In genomic region chr4:5051210-5051691, GRCh38 we compare ENCODE assay signal across 8 cellular contexts. TPM values are rescaled to one million over a fixed set of nuclear protein-coding genes. Genes with fewer than 3 reads are reported as not detected.
DNase-seq lines count a peak whose midpoint lies in the region; ATAC-seq and TF ChIP-seq lines count a peak whose summit lies in the region.

Gene STK32B (plus strand): TSS chr4:5051480.

- peak within 1 kb of the TSS; percentile 99 for H3K4me2 ChIP-seq in hepatocyte

- H3K79me2 ChIP-seq in hepatocyte, result no peaks in the 10 kb centered on the region

- no peak for TF ChIP-seq CTCF in hepatocyte (IDR thresholded peaks at IDR 0.05; ENCODE audit: poor library complexity)

- no peaks in the 10 kb centered on the region for H3K9me2 ChIP-seq in hepatocyte (replicated peaks; ENCODE audit: insufficient read depth)

- H3K4me1 ChIP-seq in hepatocyte (ENCODE audit: insufficient read depth), result peaks cover 6% of the 10 kb centered on the region

- no peaks in the 10 kb centered on the region for H3K36me3 ChIP-seq in hepatocyte (replicated peaks; ENCODE audit: insufficient read depth, low read depth)

- H3K9me3 ChIP-seq in hepatocyte (ENCODE audit: low read depth), result no peaks in the 10 kb centered on the region

- DNase-seq in activated CD4-positive, alpha-beta T cell treated with anti-CD3 and anti-CD28 coated beads for 48 hours, result peak; percentile 24
- DNase-seq in activated CD4-positive, alpha-beta T cell treated with anti-CD3 and anti-CD28 coated beads, Interleukin-2, amount 50 U/mL, for 4 hours, result no peak
- peak; percentile 21 for DNase-seq in NCI-H1417 treated with DMSO at 0.1 percent for 48 hours (lab: John Stamatoyannopoulos, UW)
- DNase-seq in astrocyte of the hippocampus (ENCODE audit: low read depth, low spot score), result peak; percentile 79
- DNase-seq in hepatocyte (ENCODE audit: low spot score), result peak; percentile 76
- DNase-seq in pulmonary artery endothelial cell (ENCODE audit: low read depth, low spot score), result peak; percentile 30

- peaks cover 29% of the 10 kb centered on the region for H3K27me3 ChIP-seq in hepatocyte

- no peak for ATAC-seq in HG02678 (IDR thresholded peaks at IDR 0.05; ENCODE audit: unreplicated experiment)
- no peak for ATAC-seq in HG03342 (IDR thresholded peaks at IDR 0.05; ENCODE audit: unreplicated experiment)

- 3% methylated on average over 39 of the region's 54 CpGs for WGBS in hepatocyte (ENCODE audit: low lambda C conversion rate, missing lambda C conversion rate)

- no peaks in the 10 kb centered on the region for H4K20me1 ChIP-seq in hepatocyte (ENCODE audit: insufficient read depth, poor library complexity, severe bottlenecking)

- H3K27ac ChIP-seq in hepatocyte, result no peak within 1 kb of the TSS

- H3K4me3 ChIP-seq in hepatocyte, result peak within 1 kb of the TSS; percentile 75

- H2AFZ ChIP-seq in hepatocyte, result peak within 1 kb of the TSS; percentile 96

RNA-seq across cellular contexts. Expression of gene STK32B, which starts in this region (rescaled TPM):
- total RNA-seq in hepatocyte (1.6 and 3.9 TPM in 2 replicates), pulmonary artery endothelial cell (12.4 and 16.8 TPM in 2 replicates)
- polyA plus RNA-seq in hepatocyte, result 0.51 and 1.00 TPM in 2 replicates

Comparison
In these comparisons a context has a peak if more than half of its experiments do, and no peak if none do; other contexts are left out.
1. DNase-seq: peak in activated CD4-positive, alpha-beta T cell treated with anti-CD3 and anti-CD28 coated beads for 48 hours (single experiment), NCI-H1417 treated with DMSO at 0.1 percent for 48 hours (single experiment), astrocyte of the hippocampus (single experiment), hepatocyte (single experiment) and pulmonary artery endothelial cell (single experiment); none in activated CD4-positive, alpha-beta T cell treated with anti-CD3 and anti-CD28 coated beads, Interleukin-2, amount 50 U/mL, for 4 hours (0 of 2).